8 cellular contexts compared by ENCODE assay signal in genomic region chr16:70800798-70801480, GRCh38. TPM values are rescaled to one million over a fixed set of nuclear protein-coding genes. Genes with fewer than 3 reads are reported as not detected.
A peak's percentile ranks its signal among the peaks of the same experiment; 100 is the strongest.
DNase-seq lines count a peak whose midpoint lies in the region; ATAC-seq and TF ChIP-seq lines count a peak whose summit lies in the region.

TSS of gene VAC14 (minus strand) at chr16:70801158. CDS start at chr16:70800900, 258 bp downstream.

- H3K4me1 ChIP-seq in Caco-2 (peaks cover 5% of the 10 kb centered on the region), HUES48 (ENCODE audit: control insufficient read depth, insufficient read depth, low read length) (peaks cover 12% of the 10 kb centered on the region), NT2/D1 (ENCODE audit: insufficient read depth, insufficient read length) (no peaks in the 10 kb centered on the region)

- in situ Hi-C loops in endometrial microvascular endothelial cells (cut with HindIII; ENCODE audit: inconsistent ontology term, low pct_unique_long_range_greater_than_20kb, low sequenced_read_pairs), result no loop called here

- intact Hi-C loops in Caco-2 (cut with micrococcal nuclease; ENCODE audit: unreplicated experiment), result loop anchor here (5.0 kb wide), 1 partner anchor 54 kb away; no protein-coding TSS in a partner anchor

- peaks cover 3% of the 10 kb centered on the region for H3K27me3 Mint-ChIP-seq in Caco-2 (ENCODE audit: insufficient read depth, unreplicated experiment)
- H3K27me3 Mint-ChIP-seq in activated CD8-positive, alpha-beta memory T cell treated with anti-CD3 and anti-CD28 coated beads, Interleukin-2, amount 10 ng/mL, durations not matched to agents 7 days and 5 days, result peaks cover 2% of the 10 kb centered on the region

- POLR2A ChIA-PET in Caco-2 (lab: Charles Lee), result interaction anchor here (0.6 kb wide), 2 partner anchors 29 to 502 kb away, joined by 3 to 4 read pairs; partner anchors contain the start of gene DDX19B

- H3K36me3 ChIP-seq in Caco-2 (ENCODE audit: control insufficient read depth, insufficient read depth, low read length) (no peaks in the 10 kb centered on the region), HUES48 (ENCODE audit: control insufficient read depth, insufficient read depth, low read length) (peaks cover 16% of the 10 kb centered on the region), NT2/D1 (ENCODE audit: insufficient read depth, insufficient read length, low read length) (peaks cover 27% of the 10 kb centered on the region)

- H3K9ac ChIP-seq in HUES48 (ENCODE audit: low read depth, low read length) (peak within 1 kb of the TSS; percentile 89), NT2/D1 (ENCODE audit: insufficient read length, low read depth) (peak within 1 kb of the TSS; percentile 87)

- H3K4me3 ChIP-seq in Caco-2 (ENCODE audit: low read depth, low read length), result peak within 1 kb of the TSS; percentile 89
- H3K4me3 ChIP-seq in HUES48 (ENCODE audit: low read depth, low read length), result peak within 1 kb of the TSS; percentile 95
- peak within 1 kb of the TSS; percentile 93 for H3K4me3 ChIP-seq in NT2/D1 (ENCODE audit: insufficient read length, low read depth)

- CTCF ChIA-PET in Caco-2 (lab: Charles Lee), result interaction anchor here (0.6 kb wide), 1 partner anchor 636 kb away, joined by 3 read pairs; no protein-coding TSS in a partner anchor
- CTCF ChIA-PET in activated CD8-positive, alpha-beta memory T cell treated with anti-CD3 and anti-CD28 coated beads, Interleukin-2, amount 10 ng/mL, durations not matched to agents 7 days and 5 days (lab: Charles Lee), result interaction anchor here (2.5 kb wide), 1 partner anchor 29 kb away, joined by 8 read pairs; no protein-coding TSS in a partner anchor

- DNase-seq in Caco-2 (peak; percentile 97 to 99), NT2/D1 (ENCODE audit: low read depth, low spot score) (peak; percentile 90), mesenteric fat pad (ENCODE audit: low spot score) (peak; percentile 95)
- DNase-seq in activated CD8-positive, alpha-beta memory T cell treated with anti-CD3 and anti-CD28 coated beads, Interleukin-2, amount 10 ng/mL, durations not matched to agents 7 days and 5 days, result peak; percentile 97
- DNase-seq in stimulated activated CD8-positive, alpha-beta memory T cell treated with anti-CD3 and anti-CD28 coated beads, Interleukin-15, amount 100 ng/mL, for 24 hours (ENCODE audit: low read depth), result peak; percentile 95

- H3K27ac Mint-ChIP-seq in Caco-2 (ENCODE audit: unreplicated experiment), result peak within 1 kb of the TSS; percentile 96
- H3K27ac Mint-ChIP-seq in activated CD8-positive, alpha-beta memory T cell treated with anti-CD3 and anti-CD28 coated beads, Interleukin-2, amount 10 ng/mL, durations not matched to agents 7 days and 5 days, result peak within 1 kb of the TSS; percentile 85

- H3K9me3 ChIP-seq in Caco-2 (peaks cover 12% of the 10 kb centered on the region; the same call in 1 of the 2 replicates), HUES48 (ENCODE audit: control insufficient read depth, insufficient read depth, low read length) (no peaks in the 10 kb centered on the region), NT2/D1 (ENCODE audit: insufficient read depth, low read length) (peaks cover 11% of the 10 kb centered on the region; the same call in 1 of the 2 replicates)

- H3K4me3 Mint-ChIP-seq in Caco-2 (ENCODE audit: unreplicated experiment), result peak within 1 kb of the TSS; percentile 91
- H3K4me3 Mint-ChIP-seq in activated CD8-positive, alpha-beta memory T cell treated with anti-CD3 and anti-CD28 coated beads, Interleukin-2, amount 10 ng/mL, durations not matched to agents 7 days and 5 days, result peak within 1 kb of the TSS; percentile 86

- peaks cover 11% of the 10 kb centered on the region for H3K36me3 Mint-ChIP-seq in Caco-2 (ENCODE audit: insufficient read depth, unreplicated experiment)
- no peaks in the 10 kb centered on the region for H3K36me3 Mint-ChIP-seq in activated CD8-positive, alpha-beta memory T cell treated with anti-CD3 and anti-CD28 coated beads, Interleukin-2, amount 10 ng/mL, durations not matched to agents 7 days and 5 days

- H3K27me3 ChIP-seq in Caco-2 (replicated peaks; ENCODE audit: control insufficient read depth, insufficient read depth, low read length) (no peaks in the 10 kb centered on the region), HUES48 (ENCODE audit: control insufficient read depth, insufficient read depth, low read length) (peaks cover 8% of the 10 kb centered on the region), NT2/D1 (ENCODE audit: insufficient read depth, insufficient read length) (peaks cover 17% of the 10 kb centered on the region)

- H3K27ac ChIP-seq in HUES48 (ENCODE audit: low read depth, low read length), result peak within 1 kb of the TSS; percentile 74

- ATAC-seq in GM21390 (IDR thresholded peaks at IDR 0.05; ENCODE audit: unreplicated experiment), result peak; percentile 91
- ATAC-seq in activated CD8-positive, alpha-beta memory T cell treated with anti-CD3 and anti-CD28 coated beads, Interleukin-2, amount 10 ng/mL, durations not matched to agents 7 days and 5 days, result peak; percentile 96

- TF ChIP-seq CTCF in Caco-2 (IDR thresholded peaks at IDR 0.05; ENCODE audit: insufficient read depth in 1 of 2, low read depth in 1 of 2, low read length in 1 of 2, severe bottlenecking in 1 of 2, unreplicated experiment in 1 of 2), result no peak

- H3K9me3 Mint-ChIP-seq in Caco-2 (ENCODE audit: unreplicated experiment), result peaks cover 15% of the 10 kb centered on the region
- H3K9me3 Mint-ChIP-seq in activated CD8-positive, alpha-beta memory T cell treated with anti-CD3 and anti-CD28 coated beads, Interleukin-2, amount 10 ng/mL, durations not matched to agents 7 days and 5 days (ENCODE audit: low read depth), result peaks cover 6% of the 10 kb centered on the region

- H3K4me1 Mint-ChIP-seq in Caco-2 (ENCODE audit: low read depth, unreplicated experiment), result peaks cover 7% of the 10 kb centered on the region
- peaks cover 26% of the 10 kb centered on the region for H3K4me1 Mint-ChIP-seq in activated CD8-positive, alpha-beta memory T cell treated with anti-CD3 and anti-CD28 coated beads, Interleukin-2, amount 10 ng/mL, durations not matched to agents 7 days and 5 days

- BruUV-seq in Caco-2 (replicated peaks; lab: Mats Ljungman, UMichigan), result no TSS peak

RNA-seq across cellular contexts. Expression of gene VAC14, which starts in this region (rescaled TPM):
- total RNA-seq in Caco-2 (2022), result 63.5 and 67.3 TPM in 2 replicates
- 10 to 100 TPM; 36.2 to 38.6 TPM for total RNA-seq in activated CD8-positive, alpha-beta memory T cell treated with anti-CD3 and anti-CD28 coated beads, Interleukin-2, amount 10 ng/mL, durations not matched to agents 7 days and 5 days
- total RNA-seq in endometrial microvascular endothelial cells (ENCODE audit: inconsistent ontology term), result 52.0 TPM
- 37.6 TPM for total RNA-seq in mesenteric fat pad

Comparison
In these comparisons a context has a peak if more than half of its experiments do, and no peak if none do; other contexts are left out.
1. Peak in every context shown above with its lines: DNase-seq, ATAC-seq, H3K4me3 ChIP-seq and H3K27ac ChIP-seq.